9 cellular contexts compared by ENCODE assay signal in the genomic region with DNA sequence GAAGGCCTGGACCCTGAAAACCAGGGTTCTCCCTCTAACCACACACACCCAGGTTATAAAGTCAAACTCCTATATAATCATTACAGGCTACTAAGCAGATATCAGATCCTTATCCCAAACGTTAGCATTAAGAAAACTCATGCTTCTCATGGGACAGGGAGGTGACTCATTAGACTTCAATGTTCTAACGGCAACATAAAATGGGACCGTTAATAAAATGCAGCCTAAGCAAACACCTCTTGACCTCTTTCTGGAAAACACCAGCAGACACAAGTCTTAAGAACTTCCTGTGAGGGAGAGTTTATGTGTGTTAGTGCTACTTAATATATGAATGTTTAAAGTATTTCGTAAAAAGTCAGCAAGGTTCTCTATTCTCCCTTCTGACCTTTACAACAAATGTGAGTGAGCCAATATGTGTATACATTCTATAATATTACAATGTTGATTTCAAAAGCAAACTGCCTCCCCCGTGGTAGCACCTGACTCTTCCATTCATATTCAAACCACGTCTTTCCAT. TPM values are rescaled to one million over a fixed set of nuclear protein-coding genes. Genes with fewer than 3 reads are reported as not detected.
DNase-seq lines count a peak whose midpoint lies in the region; ATAC-seq, FAIRE-seq and TF ChIP-seq lines count a peak whose summit lies in the region.
"Had no signal": no experiment of that assay in that cellular context is flagged by ENCODE, and none has a peak within 500 bp of the region (broad histone marks: within the 10 kb centered on the region; RNA-seq: fewer than 3 reads in every experiment).

No MANE protein-coding gene starts in this region.

- POLR2A ChIA-PET in PC-9 (lab: Charles Lee; ENCODE audit: unreplicated experiment) (no interaction called here), endothelial cell of umbilical vein (lab: Charles Lee) (no interaction called here), Caco-2 (lab: Charles Lee) (no interaction called here)

- H3K27me3 Mint-ChIP-seq in Calu3 (ENCODE audit: unreplicated experiment) (no peaks in the 10 kb centered on the region), Caco-2 (ENCODE audit: insufficient read depth, unreplicated experiment) (no peaks in the 10 kb centered on the region)

- H3K36me3 ChIP-seq in PC-9 (ENCODE audit: low read depth): no peaks in the 10 kb centered on the region
- no peaks in the 10 kb centered on the region for H3K36me3 ChIP-seq in endothelial cell of umbilical vein (ENCODE audit: control insufficient read depth in 2 of 2, extremely low read depth in 1 of 2, insufficient read depth in 2 of 2, low read length in 2 of 2)
- H3K36me3 ChIP-seq in parathyroid adenoma (ENCODE audit: control insufficient read depth, insufficient read depth, low read length): no peaks in the 10 kb centered on the region
- H3K36me3 ChIP-seq in Caco-2 (ENCODE audit: control insufficient read depth, insufficient read depth, low read length): peaks cover 2% of the 10 kb centered on the region; the same call in 1 of the 2 replicates

- ATAC-seq in HG03045 (IDR thresholded peaks at IDR 0.05; ENCODE audit: unreplicated experiment): no peak

- H3K9me2 ChIP-seq in PC-9 (ENCODE audit: insufficient read depth): no peaks in the 10 kb centered on the region

- H3K27me3 ChIP-seq in PC-9 (ENCODE audit: insufficient read depth, low read depth): no peaks in the 10 kb centered on the region
- H3K27me3 ChIP-seq in endothelial cell of umbilical vein (ENCODE audit: control insufficient read depth in 2 of 2, insufficient read depth in 2 of 2, low read length in 2 of 2): no peaks in the 10 kb centered on the region
- no peaks in the 10 kb centered on the region for H3K27me3 ChIP-seq in parathyroid adenoma (ENCODE audit: control insufficient read depth, insufficient read depth, low read length)
- no peaks in the 10 kb centered on the region for H3K27me3 ChIP-seq in Caco-2 (replicated peaks; ENCODE audit: control insufficient read depth, insufficient read depth, low read length)

- no peak for TF ChIP-seq CTCF in Calu3 (IDR thresholded peaks at IDR 0.05; ENCODE audit: unreplicated experiment)
- TF ChIP-seq CTCF in PC-9 (conservative IDR thresholded peaks at IDR 0.05): no peak
- TF ChIP-seq CTCF in endothelial cell of umbilical vein (IDR thresholded peaks at IDR 0.05; ENCODE audit: extremely low read depth in 1 of 2, insufficient read depth in 1 of 2, low read depth in 1 of 2, low read length in 2 of 2): no peak
- no peak for TF ChIP-seq CTCF in parathyroid adenoma (IDR thresholded peaks at IDR 0.05)
- TF ChIP-seq CTCF in Caco-2 (IDR thresholded peaks at IDR 0.05; ENCODE audit: insufficient read depth in 1 of 2, low read depth in 1 of 2, low read length in 1 of 2, severe bottlenecking in 1 of 2, unreplicated experiment in 1 of 2): no peak

- no TSS peak for BruUV-seq in Calu3 (replicated peaks; lab: Mats Ljungman, UMichigan)
- no TSS peak for BruUV-seq in PC-9 (replicated peaks; lab: Mats Ljungman, UMichigan)
- no TSS peak for BruUV-seq in endothelial cell of umbilical vein (replicated peaks; lab: Mats Ljungman, UMichigan)
- no TSS peak for BruUV-seq in Caco-2 (replicated peaks; lab: Mats Ljungman, UMichigan)

- DNase-seq in Calu3 (no peak), PC-9 (peak in 1 of 2 experiments; percentile 85), endothelial cell of umbilical vein (ENCODE audit: low read depth, low spot score) (peak; percentile 95), posterior vena cava (ENCODE audit: low spot score) (no peak), Caco-2 (no peak), NCI-H1694 treated with DMSO at 0.1 percent for 48 hours (lab: John Stamatoyannopoulos, UW) (no peak)

- H3K4me1 ChIP-seq in PC-9 (replicated peaks; ENCODE audit: insufficient read depth) (peaks cover 56% of the 10 kb centered on the region), endothelial cell of umbilical vein (ENCODE audit: control insufficient read depth, extremely low read depth, insufficient read depth, low read length) (peaks cover 77% of the 10 kb centered on the region), parathyroid adenoma (peaks cover 25% of the 10 kb centered on the region), Caco-2 (peaks cover 56% of the 10 kb centered on the region)

- peaks cover 9% of the 10 kb centered on the region for H3K36me3 Mint-ChIP-seq in Calu3 (ENCODE audit: insufficient read depth, unreplicated experiment)
- H3K36me3 Mint-ChIP-seq in Caco-2 (ENCODE audit: insufficient read depth, unreplicated experiment): no peaks in the 10 kb centered on the region

- H3K4me3 ChIP-seq in PC-9 (peak overlapping the region; percentile 22; the same call in 1 of the 2 replicates), endothelial cell of umbilical vein (replicated peaks in 1 of 3; ENCODE audit: insufficient read depth in 1 of 3, low read depth in 1 of 3, low read length in 3 of 3) (peak overlapping the region in 1 of 3 experiments; percentile 20), parathyroid adenoma (ENCODE audit: low read depth, low read length) (no peak overlapping the region), Caco-2 (ENCODE audit: low read depth, low read length) (no peak overlapping the region)

- H3K27ac Mint-ChIP-seq in Calu3 (ENCODE audit: unreplicated experiment) (peak overlapping the region; percentile 92), Caco-2 (ENCODE audit: unreplicated experiment) (no peak overlapping the region)

- H3K79me2 ChIP-seq in PC-9 (ENCODE audit: low read depth) (peaks cover 54% of the 10 kb centered on the region), endothelial cell of umbilical vein (ENCODE audit: control insufficient read depth, insufficient read depth, low read length) (peaks cover 82% of the 10 kb centered on the region), parathyroid adenoma (peaks cover 27% of the 10 kb centered on the region)

- peak overlapping the region; percentile 53 for H3K9ac ChIP-seq in endothelial cell of umbilical vein (replicated peaks; ENCODE audit: extremely low read depth, insufficient read depth, low read length)
- no peak overlapping the region for H3K9ac ChIP-seq in parathyroid adenoma

- no peak for TF ChIP-seq POLR2A in endothelial cell of umbilical vein (IDR thresholded peaks at IDR 0.05; ENCODE audit: low read depth, low read length)

- CTCF ChIA-PET in Calu3 (lab: Charles Lee): no interaction called here
- CTCF ChIA-PET in PC-9 (lab: Charles Lee): no interaction called here
- CTCF ChIA-PET in endothelial cell of umbilical vein (lab: Charles Lee): interaction anchor here (0.6 to 2.3 kb wide), 4 partner anchors 44 to 170 kb away, joined by 3 to 8 read pairs (median 5); no protein-coding TSS in a partner anchor
- CTCF ChIA-PET in Caco-2 (lab: Charles Lee): interaction anchor here (0.7 kb wide), 1 partner anchor 661 kb away, joined by 4 read pairs; no protein-coding TSS in a partner anchor

- dilution Hi-C loops in endothelial cell of umbilical vein (cut with MboI; ENCODE audit: extremely low pct_ligation_motif_present, low sequenced_read_pairs): no loop called here

- intact Hi-C loops in Calu3 (cut with micrococcal nuclease; ENCODE audit: unreplicated experiment): loop anchor here (10.0 kb wide), 1 partner anchor 226 kb away; no protein-coding TSS in a partner anchor
- intact Hi-C loops in PC-9 (cut with micrococcal nuclease; ENCODE audit: unreplicated experiment): no loop called here
- intact Hi-C loops in endothelial cell of umbilical vein (cut with micrococcal nuclease): loop anchor here (1.0 to 5.0 kb wide), 3 partner anchors 32 to 266 kb away; a partner anchor contains a TSS
- intact Hi-C loops in posterior vena cava (cut with DNase I): loop anchor here in 1 of 2 donors (5.0 kb wide), 1 partner anchor 34 kb away; no protein-coding TSS in a partner anchor
- intact Hi-C loops in Caco-2 (cut with micrococcal nuclease; ENCODE audit: unreplicated experiment): no loop called here

- H3K9me3 Mint-ChIP-seq in Calu3 (ENCODE audit: low read depth, unreplicated experiment) (peaks cover 2% of the 10 kb centered on the region), Caco-2 (ENCODE audit: unreplicated experiment) (no peaks in the 10 kb centered on the region)

- H3K4me3 Mint-ChIP-seq in Calu3 (ENCODE audit: low read depth, unreplicated experiment) (peak overlapping the region; percentile 41), Caco-2 (ENCODE audit: unreplicated experiment) (no peak overlapping the region)

- H3K4me2 ChIP-seq in PC-9 (peak overlapping the region; percentile 61), endothelial cell of umbilical vein (ENCODE audit: insufficient read depth, low read length) (peak overlapping the region; percentile 84), parathyroid adenoma (ENCODE audit: low read length) (no peak overlapping the region)

- no peaks in the 10 kb centered on the region for H4K20me1 ChIP-seq in PC-9 (ENCODE audit: insufficient read depth)
- no peaks in the 10 kb centered on the region for H4K20me1 ChIP-seq in endothelial cell of umbilical vein (replicated peaks; ENCODE audit: control insufficient read depth, extremely low read depth, insufficient read depth, low read length)

- FAIRE-seq in endothelial cell of umbilical vein (lab: Jason Lieb, UNC): peak; percentile 96
- FAIRE-seq: islet of Langerhans had no signal

- H3F3A ChIP-seq in PC-9 (ENCODE audit: insufficient read depth, low read depth): peaks cover 20% of the 10 kb centered on the region

- H3K27ac ChIP-seq in PC-9 (peak overlapping the region; percentile 70), endothelial cell of umbilical vein (ENCODE audit: insufficient read depth, low read depth, low read length) (peak overlapping the region; percentile 79), parathyroid adenoma (peak overlapping the region; percentile 18)

- H3K4me1 Mint-ChIP-seq in Calu3 (ENCODE audit: low read depth, unreplicated experiment): peaks cover 81% of the 10 kb centered on the region
- H3K4me1 Mint-ChIP-seq in Caco-2 (ENCODE audit: low read depth, unreplicated experiment): peaks cover 40% of the 10 kb centered on the region

- no peaks in the 10 kb centered on the region for H3K9me1 ChIP-seq in endothelial cell of umbilical vein (replicated peaks; ENCODE audit: control insufficient read depth, extremely low read depth, insufficient read depth, low read length)

- no peaks in the 10 kb centered on the region for H3K9me3 ChIP-seq in PC-9 (ENCODE audit: insufficient read depth, low read depth)
- no peaks in the 10 kb centered on the region for H3K9me3 ChIP-seq in endothelial cell of umbilical vein (replicated peaks; ENCODE audit: control insufficient read depth, insufficient read depth, low read length)
- no peaks in the 10 kb centered on the region for H3K9me3 ChIP-seq in parathyroid adenoma (ENCODE audit: control insufficient read depth, low read length)
- H3K9me3 ChIP-seq in Caco-2: no peaks in the 10 kb centered on the region

- H2AFZ ChIP-seq in PC-9 (no peak overlapping the region), endothelial cell of umbilical vein (ENCODE audit: low read depth, low read length) (no peak overlapping the region), parathyroid adenoma (peak overlapping the region; percentile 27)

RNA-seq across cellular contexts. Expression of a gene that starts 31.7 kb away (rescaled TPM):
- 15.7 and 15.9 TPM in 2 replicates for total RNA-seq in Calu3 (2022)
- 13.3 and 15.0 TPM in 2 replicates for total RNA-seq in PC-9 (2021)
- 21.8 and 24.4 TPM in 2 replicates for total RNA-seq in endothelial cell of umbilical vein
- 11.1 and 14.7 TPM in 2 replicates for polyA plus RNA-seq in endothelial cell of umbilical vein
- 12.0 and 13.7 TPM in 2 replicates for polyA plus RNA-seq in endothelial cell of umbilical vein (2011; cell fraction: cytosol; rRNA removed)
- polyA plus RNA-seq in endothelial cell of umbilical vein (2011; cell fraction: nucleus; rRNA removed): 45.1 and 51.0 TPM in 2 replicates
- 23.9 and 25.0 TPM in 2 replicates for polyA plus RNA-seq in endothelial cell of umbilical vein (2012)
- 23.8 and 28.8 TPM in 2 replicates for polyA minus RNA-seq in endothelial cell of umbilical vein
- 22.9 TPM for polyA minus RNA-seq in endothelial cell of umbilical vein (2011; cell fraction: cytosol; rRNA and poly(A)+ RNA removed)
- polyA minus RNA-seq in endothelial cell of umbilical vein (2011; cell fraction: nucleus; rRNA and poly(A)+ RNA removed): 29.2 and 30.8 TPM in 2 replicates
- total RNA-seq in posterior vena cava: 10 to 100 TPM; 23.8 to 27.3 TPM
- 25.3 and 26.2 TPM in 2 replicates for total RNA-seq in Caco-2 (2022)

Comparison
In these comparisons a context has a peak if more than half of its experiments do, and no peak if none do; other contexts are left out.
1. H3K27ac ChIP-seq: peak in every context shown above with its lines; median percentile 79 in endothelial cell of umbilical vein; 70 in PC-9; 18 in parathyroid adenoma.
2. CTCF ChIA-PET loops: an anchor here in endothelial cell of umbilical vein (0.6 to 2.3 kb wide) and Caco-2 (0.7 kb wide); none called in Calu3 and PC-9.
3. intact Hi-C loops: an anchor here in Calu3 (10.0 kb wide) and endothelial cell of umbilical vein (1.0 to 5.0 kb wide); none called in PC-9 and Caco-2.